In the genomic region with DNA sequence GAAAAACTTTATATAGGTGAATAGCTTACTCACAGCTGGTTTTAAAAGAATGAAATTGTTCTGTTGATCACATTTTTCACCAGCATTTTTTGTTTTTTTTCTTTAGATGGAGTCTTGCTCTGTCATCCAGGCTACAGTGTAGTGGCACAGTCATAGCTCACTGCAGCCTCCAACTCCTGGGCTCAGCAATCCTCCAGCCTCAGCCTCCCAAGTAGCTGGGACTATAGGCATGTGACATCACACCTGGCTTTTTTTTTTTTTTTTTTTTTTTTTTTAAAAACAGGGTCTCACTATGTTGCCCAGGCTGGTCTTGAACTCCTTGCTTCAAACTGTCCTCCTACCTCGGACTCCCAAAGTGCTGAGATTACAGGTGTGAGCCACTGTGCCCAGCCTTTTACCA, we compare ENCODE assay signal across 32 cellular contexts. TPM values are rescaled to one million over a fixed set of nuclear protein-coding genes. Genes with fewer than 3 reads are reported as not detected.
DNase-seq lines count a peak whose midpoint lies in the region; ATAC-seq, FAIRE-seq and TF ChIP-seq lines count a peak whose summit lies in the region.
"Had no signal": no experiment of that assay in that cellular context is flagged by ENCODE, and none has a peak within 500 bp of the region (broad histone marks: within the 10 kb centered on the region; RNA-seq: fewer than 3 reads in every experiment).

No MANE protein-coding gene starts in this region.

- H3K36me3 ChIP-seq in GM12878 (ENCODE audit: control insufficient read depth in 2 of 2, insufficient read depth in 2 of 2, low read length in 1 of 2) = peaks cover 3 to 10% of the 10 kb centered on the region in 2 experiments; a peak in 3 of 4 replicates
- H3K36me3 ChIP-seq: gastrocnemius medialis had no signal

- no peak for FAIRE-seq in GM12878 (lab: Jason Lieb, UNC)
- FAIRE-seq: D721Med had no signal

- CTCF ChIA-PET in GM12878 (lab: Yijun Ruan, JAX) = interaction anchor here (1.1 to 20.0 kb wide), 4 partner anchors 42 to 149 kb away, joined by 3 to 195 read pairs (median 4); no protein-coding TSS in a partner anchor

- no peak overlapping the region for H3K9ac ChIP-seq in GM12878 (ENCODE audit: control insufficient read depth, insufficient read depth, low read length)
- H3K9ac ChIP-seq: GM23248, parathyroid adenoma had no signal

- no peak for TF ChIP-seq POLR2A in GM12878 (IDR thresholded peaks at IDR 0.05; ENCODE audit: low read depth, low read length)

- H3K4me1 ChIP-seq in GM12878 (ENCODE audit: control insufficient read depth, insufficient read depth, low read length) = peaks cover 24% of the 10 kb centered on the region

- peak; percentile 47 for DNase-seq in activated CD4-positive, alpha-beta T cell treated with anti-CD3 and anti-CD28 coated beads for 48 hours
- no peak for DNase-seq in activated CD4-positive, alpha-beta T cell treated with anti-CD3 and anti-CD28 coated beads for 4 hours
- DNase-seq in natural killer cell = no peak
- DNase-seq in natural killer cell treated with Interleukin-12 subunit alpha and Interleukin-12 subunit beta and Interleukin-15 and Interleukin-18, amount 100 ng/mL, for 72 hours (ENCODE audit: low spot score) = no peak
- no peak for DNase-seq in GM12878 (ENCODE audit: low read depth, low spot score)
- DNase-seq in NCI-H187 (lab: John Stamatoyannopoulos, UW) = no peak
- DNase-seq in MV-4-11 (lab: John Stamatoyannopoulos, UW) = no peak
- no peak for DNase-seq in activated effector memory CD4-positive, alpha-beta T cell treated with Interleukin-2 at 50 U/mL for 16 hours
- DNase-seq: 8988T; aorta; DND-41; gastrocnemius medialis; GM23248; lower lobe of right lung; mucosa of descending colon; NCI-H1092; NCI-H1694; NCI-H446; retina; stimulated activated naive CD8-positive, alpha-beta T cell treated with anti-CD3 and anti-CD28 coated beads, Interleukin-15, Interleukin-2, amounts not matched to agents 100 U/mL and 50 U/mL, for 24 hours; SW 1271; T1000; upper lobe of right lung had no signal

- TF ChIP-seq RAD21 in GM12878 (IDR thresholded peaks at IDR 0.05; ENCODE audit: insufficient read depth, low read depth, low read length) = no peak

- H4K20me1 ChIP-seq in GM12878 (ENCODE audit: control insufficient read depth, insufficient read depth) = no peaks in the 10 kb centered on the region

- H3K4me3 Mint-ChIP-seq in natural killer cell = no peak overlapping the region
- no peak overlapping the region for H3K4me3 Mint-ChIP-seq in natural killer cell treated with Interleukin-12 subunit alpha and Interleukin-12 subunit beta and Interleukin-15 and Interleukin-18, amount 100 ng/mL, for 72 hours

- no peaks in the 10 kb centered on the region for H3K27me3 Mint-ChIP-seq in natural killer cell (ENCODE audit: low read depth in 2 of 2)
- no peaks in the 10 kb centered on the region for H3K27me3 Mint-ChIP-seq in natural killer cell treated with Interleukin-12 subunit alpha and Interleukin-12 subunit beta and Interleukin-15 and Interleukin-18, amount 100 ng/mL, for 72 hours

- no peaks in the 10 kb centered on the region for H3K36me3 Mint-ChIP-seq in natural killer cell
- no peaks in the 10 kb centered on the region for H3K36me3 Mint-ChIP-seq in natural killer cell treated with Interleukin-12 subunit alpha and Interleukin-12 subunit beta and Interleukin-15 and Interleukin-18, amount 100 ng/mL, for 72 hours

- TF ChIP-seq EP300 in GM12878 (IDR thresholded peaks at IDR 0.05; ENCODE audit: borderline replicate concordance in 1 of 2, control insufficient read depth in 1 of 2, low read depth in 2 of 2, low read length in 2 of 2) = no peak

- BruUV-seq in GM12878 (replicated peaks; lab: Mats Ljungman, UMichigan) = no TSS peak

- H3K4me2 ChIP-seq in GM12878 (ENCODE audit: control insufficient read depth, insufficient read depth) = peak overlapping the region; percentile 97

- TF ChIP-seq CTCF in natural killer cell (IDR thresholded peaks at IDR 0.05) = no peak
- no peak for TF ChIP-seq CTCF in GM12878 (IDR thresholded peaks at IDR 0.05 in 2 of 3, conservative IDR thresholded peaks at IDR 0.05 in 1 of 3; ENCODE audit: control insufficient read depth in 2 of 3, extremely low read depth in 1 of 3, insufficient read depth in 1 of 3, low read depth in 3 of 3, low read length in 3 of 3)

- no peaks in the 10 kb centered on the region for H3K9me3 Mint-ChIP-seq in natural killer cell
- H3K9me3 Mint-ChIP-seq in natural killer cell treated with Interleukin-12 subunit alpha and Interleukin-12 subunit beta and Interleukin-15 and Interleukin-18, amount 100 ng/mL, for 72 hours = no peaks in the 10 kb centered on the region

- intact Hi-C loops in natural killer cell (cut with micrococcal nuclease) (no loop called here), GM12878 (cut with micrococcal nuclease; ENCODE audit: unreplicated experiment) (loop anchor here (5.0 kb wide), 1 partner anchor 149 kb away; no protein-coding TSS in a partner anchor)

- peak overlapping the region; percentile 89 to 91 for H3K27ac Mint-ChIP-seq in natural killer cell
- peak overlapping the region in 1 of 2 donors; percentile 95 for H3K27ac Mint-ChIP-seq in natural killer cell treated with Interleukin-12 subunit alpha and Interleukin-12 subunit beta and Interleukin-15 and Interleukin-18, amount 100 ng/mL, for 72 hours

- SMC1A ChIA-PET in GM12878 (lab: Charles Lee; ENCODE audit: uncharacterized antibody, unreplicated experiment) = interaction anchor here (8.5 to 17.7 kb wide), 2 partner anchors 42 to 61 kb away, joined by 130 to 265 read pairs; no protein-coding TSS in a partner anchor

- H3K27ac ChIP-seq in GM12878 (ENCODE audit: control insufficient read depth, insufficient read depth) = no peak overlapping the region
- H3K27ac ChIP-seq: C4-2B, gastrocnemius medialis, GM23248, lower lobe of right lung, parathyroid adenoma, skin epidermis, upper lobe of right lung, VCaP had no signal

- H3K9me3 ChIP-seq in GM12878 (replicated peaks; ENCODE audit: control insufficient read depth, insufficient read depth, low read length) = no peaks in the 10 kb centered on the region
- H3K9me3 ChIP-seq: gastrocnemius medialis, lower lobe of right lung, mucosa of descending colon, upper lobe of right lung had no signal

- no peak for ATAC-seq in natural killer cell
- ATAC-seq in natural killer cell treated with Interleukin-12 subunit alpha and Interleukin-12 subunit beta and Interleukin-15 and Interleukin-18, amount 100 ng/mL, for 72 hours = no peak
- ATAC-seq in GM12878 = no peak
- ATAC-seq: gastrocnemius medialis; lower lobe of right lung; mucosa of descending colon; stimulated activated naive CD8-positive, alpha-beta T cell treated with anti-CD3 and anti-CD28 coated beads, Interleukin-15, Interleukin-2, amounts not matched to agents 100 U/mL and 50 U/mL, for 24 hours; upper lobe of right lung had no signal

- POLR2A ChIA-PET in GM12878 (lab: Charles Lee) = interaction anchor here (0.6 to 1.6 kb wide), 5 partner anchors 16 to 194 kb away, joined by 3 to 9 read pairs (median 5); no protein-coding TSS in a partner anchor

- in situ Hi-C loops in GM12878 (cut with MboI) = no loop called here

- H3K4me3 ChIP-seq in GM12878 = peak overlapping the region; percentile 94; the same call in 1 of the 2 replicates
- H3K4me3 ChIP-seq: gastrocnemius medialis, GM23248, lower lobe of right lung, mucosa of descending colon, skin epidermis, upper lobe of right lung had no signal

- peaks cover 75% of the 10 kb centered on the region for H3K79me2 ChIP-seq in GM12878 (ENCODE audit: control insufficient read depth, insufficient read depth, low read length)

- RAD21 ChIA-PET in GM12878 (lab: Charles Lee; ENCODE audit: unreplicated experiment) = interaction anchor here (0.7 to 7.3 kb wide), 6 partner anchors 8 to 244 kb away, joined by 3 to 81 read pairs (median 8); no protein-coding TSS in a partner anchor

- no peaks in the 10 kb centered on the region for H3K27me3 ChIP-seq in GM12878 (replicated peaks in 1 of 2; ENCODE audit: control insufficient read depth in 2 of 2, insufficient read depth in 2 of 2, low read length in 1 of 2)
- H3K27me3 ChIP-seq: gastrocnemius medialis, upper lobe of right lung had no signal

- no peak overlapping the region for H2AFZ ChIP-seq in GM12878 (ENCODE audit: control insufficient read depth, low read depth, low read length)
- H2AFZ ChIP-seq: GM23248, parathyroid adenoma had no signal

- WGBS in GM12878 (ENCODE audit: insufficient coverage, insufficient replicate concordance, low lambda C conversion rate, missing lambda C conversion rate) = 100% methylated on average over 1 of the region's 1 CpG

- peaks cover 45 to 46% of the 10 kb centered on the region in 2 donors for H3K4me1 Mint-ChIP-seq in natural killer cell
- peaks cover 40 to 45% of the 10 kb centered on the region in 2 donors for H3K4me1 Mint-ChIP-seq in natural killer cell treated with Interleukin-12 subunit alpha and Interleukin-12 subunit beta and Interleukin-15 and Interleukin-18, amount 100 ng/mL, for 72 hours (ENCODE audit: low read depth in 2 of 2)

RNA-seq across cellular contexts. Expression of a gene that starts 3.6 kb away (rescaled TPM):
- total RNA-seq in natural killer cell (100 to 1,000 TPM; 176 to 204 (median 186) TPM), GM12878 (2014; rRNA removed) (11.4 and 14.7 TPM in 2 replicates), GM12878 (2014; rRNA removed; fragmentation: Illumina TruSeq; extraction: Trizol) (13.9 and 15.0 TPM in 2 replicates), GM12878 (2021) (71.9 and 74.3 TPM in 2 replicates)
- total RNA-seq in natural killer cell treated with Interleukin-12 subunit alpha and Interleukin-12 subunit beta and Interleukin-15 and Interleukin-18, amount 100 ng/mL, for 72 hours = 10 to 100 TPM; 64.3 to 73.3 TPM
- 218 and 227 TPM in 2 replicates for total RNA-seq in GM12878 (2013; cell fraction: nucleolus; rRNA removed)
- 39.8 TPM for polyA plus RNA-seq in GM12878 (2011; ENCODE audit: low read depth)
- polyA plus RNA-seq in GM12878 (2011; rRNA removed) (22.3 and 27.2 TPM in 2 replicates), GM12878 (2014; fragmentation: Illumina TruSeq; extraction: Trizol) (24.8 and 40.1 TPM in 2 replicates), GM12878 (2014; fragmentation: Nextera tagmentation; extraction: Ambion mirVana) (1 to 10 TPM; 1.1 to 1.2 TPM), GM12878 (2014; rRNA removed) (30.3 and 35.6 TPM in 2 replicates), GM12878 (2016; fragmentation: Nextera tagmentation; extraction: Ambion mirVana) (10 to 100 TPM; 16.5 to 19.3 TPM)
- 22.9 and 29.1 TPM in 2 replicates for polyA plus RNA-seq in GM12878 (2011; cell fraction: cytosol; rRNA removed)
- polyA plus RNA-seq in GM12878 (2011; cell fraction: nucleus; rRNA removed) = 54.4 and 80.0 TPM in 2 replicates
- polyA plus RNA-seq in GM12878 (2012) = 74.3 and 85.8 TPM in 2 replicates
- 69.0 and 103 TPM in 2 replicates for polyA minus RNA-seq in GM12878 (2011; rRNA and poly(A)+ RNA removed)
- polyA minus RNA-seq in GM12878 (2011; cell fraction: cytosol; rRNA and poly(A)+ RNA removed) = 39.8 and 50.6 TPM in 2 replicates
- polyA minus RNA-seq in GM12878 (2011; cell fraction: nucleus; rRNA and poly(A)+ RNA removed) = 40.5 and 66.1 TPM in 2 replicates

RNA-seq across cellular contexts. Expression of a gene that starts 21.5 kb away (rescaled TPM):
- total RNA-seq in natural killer cell (100 to 1,000 TPM; 249 to 269 (median 253) TPM), GM12878 (2014; rRNA removed) (124 and 138 TPM in 2 replicates), GM12878 (2014; rRNA removed; fragmentation: Illumina TruSeq; extraction: Trizol) (144 and 150 TPM in 2 replicates), GM12878 (2021) (232 and 235 TPM in 2 replicates)
- total RNA-seq in natural killer cell treated with Interleukin-12 subunit alpha and Interleukin-12 subunit beta and Interleukin-15 and Interleukin-18, amount 100 ng/mL, for 72 hours = 100 to 1,000 TPM; 227 to 286 TPM
- total RNA-seq in GM12878 (2013; cell fraction: nucleolus; rRNA removed) = 164 and 227 TPM in 2 replicates
- polyA plus RNA-seq in GM12878 (2011; ENCODE audit: low read depth) = 102 TPM
- polyA plus RNA-seq in GM12878 (2011; rRNA removed) (55.7 and 91.4 TPM in 2 replicates), GM12878 (2014; fragmentation: Illumina TruSeq; extraction: Trizol) (220 and 221 TPM in 2 replicates), GM12878 (2014; fragmentation: Nextera tagmentation; extraction: Ambion mirVana) (100 to 1,000 TPM in 1 of 2 experiments, 10 to 100 TPM in 1; 56.3 to 123 TPM), GM12878 (2014; rRNA removed) (126 and 128 TPM in 2 replicates), GM12878 (2016; fragmentation: Nextera tagmentation; extraction: Ambion mirVana) (100 to 1,000 TPM; 243 to 245 TPM)
- polyA plus RNA-seq in GM12878 (2011; cell fraction: cytosol; rRNA removed) = 123 and 134 TPM in 2 replicates
- polyA plus RNA-seq in GM12878 (2011; cell fraction: nucleus; rRNA removed) = 123 and 176 TPM in 2 replicates
- 154 and 158 TPM in 2 replicates for polyA plus RNA-seq in GM12878 (2012)
- 46.3 and 58.3 TPM in 2 replicates for polyA minus RNA-seq in GM12878 (2011; rRNA and poly(A)+ RNA removed)
- polyA minus RNA-seq in GM12878 (2011; cell fraction: cytosol; rRNA and poly(A)+ RNA removed) = 49.4 and 57.5 TPM in 2 replicates
- polyA minus RNA-seq in GM12878 (2011; cell fraction: nucleus; rRNA and poly(A)+ RNA removed) = 25.9 and 41.6 TPM in 2 replicates

RNA-seq across cellular contexts. Expression of a gene that starts 24.7 kb away (rescaled TPM):
- total RNA-seq in natural killer cell = not detected
- not detected for total RNA-seq in natural killer cell treated with Interleukin-12 subunit alpha and Interleukin-12 subunit beta and Interleukin-15 and Interleukin-18, amount 100 ng/mL, for 72 hours
- total RNA-seq in GM12878 (2013; cell fraction: nucleolus; rRNA removed) = not detected in 2 replicates
- total RNA-seq in GM12878 (2014; rRNA removed) = not detected in 2 replicates
- total RNA-seq in GM12878 (2014; rRNA removed; fragmentation: Illumina TruSeq; extraction: Trizol) = not detected in 2 replicates
- not detected in 2 replicates for total RNA-seq in GM12878 (2021)
- polyA plus RNA-seq in GM12878 (2011; ENCODE audit: low read depth) = not detected
- polyA plus RNA-seq in GM12878 (2011; rRNA removed) = not detected in 2 replicates
- polyA plus RNA-seq in GM12878 (2011; cell fraction: cytosol; rRNA removed) = not detected in 2 replicates
- 0.10 TPM in 1 of 2 replicates, not detected in the other for polyA plus RNA-seq in GM12878 (2011; cell fraction: nucleus; rRNA removed)
- polyA plus RNA-seq in GM12878 (2012) = not detected in 2 replicates
- polyA plus RNA-seq in GM12878 (2014; fragmentation: Illumina TruSeq; extraction: Trizol) = not detected in 2 replicates
- not detected for polyA plus RNA-seq in GM12878 (2014; fragmentation: Nextera tagmentation; extraction: Ambion mirVana)
- 0.06 and 0.15 TPM in 2 replicates for polyA plus RNA-seq in GM12878 (2014; rRNA removed)
- polyA plus RNA-seq in GM12878 (2016; fragmentation: Nextera tagmentation; extraction: Ambion mirVana) = under 1 TPM in 1 of 2 experiments, not detected in 1; 0.12 TPM
- not detected in 2 replicates for polyA minus RNA-seq in GM12878 (2011; rRNA and poly(A)+ RNA removed)
- not detected in 2 replicates for polyA minus RNA-seq in GM12878 (2011; cell fraction: cytosol; rRNA and poly(A)+ RNA removed)
- not detected in 2 replicates for polyA minus RNA-seq in GM12878 (2011; cell fraction: nucleus; rRNA and poly(A)+ RNA removed)
- total RNA-seq: aorta, fibroblast of lung, GM23248, lower lobe of right lung, mucosa of descending colon, RPMI7951, upper lobe of right lung had no signal
- polyA plus RNA-seq: aorta, fibroblast of lung, GM23248 had no signal

RNA-seq across cellular contexts. Expression of a gene that starts 47.4 kb away (rescaled TPM):
- total RNA-seq in natural killer cell = 10 to 100 TPM; 12.2 to 16.9 (median 13.3) TPM
- 1 to 10 TPM; 1.5 to 8.8 TPM for total RNA-seq in natural killer cell treated with Interleukin-12 subunit alpha and Interleukin-12 subunit beta and Interleukin-15 and Interleukin-18, amount 100 ng/mL, for 72 hours
- total RNA-seq in GM12878 (2013; cell fraction: nucleolus; rRNA removed) = not detected in 2 replicates
- not detected in 2 replicates for total RNA-seq in GM12878 (2014; rRNA removed)
- total RNA-seq in GM12878 (2014; rRNA removed; fragmentation: Illumina TruSeq; extraction: Trizol) = not detected in 2 replicates
- not detected in 2 replicates for total RNA-seq in GM12878 (2021)
- polyA plus RNA-seq in GM12878 (2011; ENCODE audit: low read depth) = not detected
- polyA plus RNA-seq in GM12878 (2011; rRNA removed) = 0.05 TPM in 1 of 2 replicates, not detected in the other
- 0.04 TPM in 1 of 2 replicates, not detected in the other for polyA plus RNA-seq in GM12878 (2011; cell fraction: cytosol; rRNA removed)
- polyA plus RNA-seq in GM12878 (2011; cell fraction: nucleus; rRNA removed) = not detected in 2 replicates
- polyA plus RNA-seq in GM12878 (2012) = not detected in 2 replicates
- not detected in 2 replicates for polyA plus RNA-seq in GM12878 (2014; fragmentation: Illumina TruSeq; extraction: Trizol)
- under 1 TPM in 1 of 2 experiments, not detected in 1; 0.02 TPM for polyA plus RNA-seq in GM12878 (2014; fragmentation: Nextera tagmentation; extraction: Ambion mirVana)
- not detected in 2 replicates for polyA plus RNA-seq in GM12878 (2014; rRNA removed)
- polyA plus RNA-seq in GM12878 (2016; fragmentation: Nextera tagmentation; extraction: Ambion mirVana) = not detected
- 0.21 TPM in 1 of 2 replicates, not detected in the other for polyA minus RNA-seq in GM12878 (2011; rRNA and poly(A)+ RNA removed)
- not detected in 2 replicates for polyA minus RNA-seq in GM12878 (2011; cell fraction: cytosol; rRNA and poly(A)+ RNA removed)
- polyA minus RNA-seq in GM12878 (2011; cell fraction: nucleus; rRNA and poly(A)+ RNA removed) = not detected in 2 replicates
- total RNA-seq: fibroblast of lung, gastrocnemius medialis, GM23248, mucosa of descending colon, temporal lobe had no signal
- polyA plus RNA-seq: fibroblast of lung, neural cell had no signal
